Comparison of ENCODE assay signal across 1 cellular context in the genomic region with DNA sequence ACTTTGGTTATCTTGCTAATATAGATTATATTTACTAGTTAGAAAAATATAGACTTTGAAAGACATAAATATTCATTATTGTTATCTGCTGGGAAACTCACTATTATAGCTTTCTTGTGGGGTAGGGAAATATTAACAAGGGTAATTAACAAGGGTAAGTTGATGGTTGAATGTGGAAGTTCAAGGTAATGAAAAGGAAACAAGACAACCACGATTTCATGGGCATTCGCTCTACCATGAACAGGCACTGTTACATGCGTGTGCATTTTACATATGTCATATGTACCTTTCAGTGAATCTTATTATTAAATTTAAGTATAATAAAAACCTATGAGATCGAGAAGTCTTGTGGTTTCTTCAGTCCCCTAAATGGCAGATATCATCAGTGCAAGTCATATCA.
TF ChIP-seq lines count a peak whose summit lies in the region.

No MANE protein-coding gene starts in this region.

TF ChIP-seq in GM12878, 131 proteins besides CTCF, POLR2A, EP300 and RAD21 (continued from another document):
- TF ChIP-seq, protein P1, sequence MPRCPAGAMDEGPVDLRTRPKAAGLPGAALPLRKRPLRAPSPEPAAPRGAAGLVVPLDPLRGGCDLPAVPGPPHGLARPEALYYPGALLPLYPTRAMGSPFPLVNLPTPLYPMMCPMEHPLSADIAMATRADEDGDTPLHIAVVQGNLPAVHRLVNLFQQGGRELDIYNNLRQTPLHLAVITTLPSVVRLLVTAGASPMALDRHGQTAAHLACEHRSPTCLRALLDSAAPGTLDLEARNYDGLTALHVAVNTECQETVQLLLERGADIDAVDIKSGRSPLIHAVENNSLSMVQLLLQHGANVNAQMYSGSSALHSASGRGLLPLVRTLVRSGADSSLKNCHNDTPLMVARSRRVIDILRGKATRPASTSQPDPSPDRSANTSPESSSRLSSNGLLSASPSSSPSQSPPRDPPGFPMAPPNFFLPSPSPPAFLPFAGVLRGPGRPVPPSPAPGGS (IDR thresholded peaks at IDR 0.05; ENCODE audit: borderline replicate concordance, insufficient read depth, low read depth, low read length, poor library complexity, severe bottlenecking): no peak
- TF ChIP-seq RUNX3 (IDR thresholded peaks at IDR 0.05; ENCODE audit: low read length): no peak
- TF ChIP-seq SP1 (IDR thresholded peaks at IDR 0.05; ENCODE audit: low read depth, low read length): no peak
